9 cellular contexts compared by ENCODE assay signal in the genomic region with DNA sequence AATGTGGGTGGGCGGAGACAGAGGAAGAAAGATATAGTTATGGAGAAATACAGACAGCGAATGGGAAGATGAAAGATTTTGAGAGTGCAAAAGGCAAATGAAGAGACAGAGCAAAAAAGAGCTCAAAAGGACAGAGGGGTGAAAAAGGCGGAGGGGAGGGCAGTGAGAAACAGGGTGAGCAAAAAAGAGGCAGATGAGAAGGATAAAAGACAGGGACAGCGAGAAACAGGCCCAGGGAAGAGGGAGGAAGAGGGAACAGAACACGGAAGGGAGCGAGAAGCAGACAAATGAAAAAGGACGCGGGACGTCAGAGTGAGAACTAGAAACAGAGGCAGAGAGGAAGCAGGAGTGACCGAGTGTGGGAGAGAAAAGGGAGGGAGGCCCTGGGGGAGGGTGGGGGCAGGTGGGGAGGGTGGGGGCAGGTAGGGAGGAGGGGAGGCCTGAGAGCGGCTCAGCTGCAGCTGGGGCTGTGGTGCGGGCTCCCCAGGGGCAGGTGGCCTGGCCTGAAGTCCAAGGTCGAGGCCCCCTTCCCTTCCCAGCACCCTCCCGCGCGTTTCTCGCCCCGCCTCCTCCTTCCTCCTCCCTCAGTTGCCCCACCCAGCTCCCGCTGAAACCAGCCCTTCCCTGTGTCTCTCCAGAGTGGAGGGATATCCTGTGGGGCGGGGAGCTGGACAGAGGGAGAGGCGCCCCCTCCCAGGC. TPM values are rescaled to one million over a fixed set of nuclear protein-coding genes. Genes with fewer than 3 reads are reported as not detected.
DNase-seq lines count a peak whose midpoint lies in the region; ATAC-seq, FAIRE-seq and TF ChIP-seq lines count a peak whose summit lies in the region.
"Had no signal": no experiment of that assay in that cellular context is flagged by ENCODE, and none has a peak within 500 bp of the region (broad histone marks: within the 10 kb centered on the region; RNA-seq: fewer than 3 reads in every experiment).

No MANE protein-coding gene starts in this region.

- DNase-seq in DND-41 (peak; percentile 17), HCT116 (ENCODE audit: low read depth, low spot score) (no peak), frontal cortex (ENCODE audit: low spot score in 2 of 2) (no peak), GDM1 (lab: John Stamatoyannopoulos, UW) (no peak), brain microvascular endothelial cell (no peak), COR-L47 (lab: John Stamatoyannopoulos, UW) (no peak)
- DNase-seq in naive thymus-derived CD4-positive, alpha-beta T cell = no peak

- POLR2A ChIA-PET in HCT116 (lab: Charles Lee) = interaction anchor here (0.6 to 1.8 kb wide), 2 partner anchors 16 to 177 kb away, joined by 4 to 12 read pairs; no protein-coding TSS in a partner anchor
- POLR2A ChIA-PET in naive thymus-derived CD4-positive, alpha-beta T cell (lab: Charles Lee) = no interaction called here

- no peak for TF ChIP-seq RAD21 in HCT116 (IDR thresholded peaks at IDR 0.05; ENCODE audit: low read depth)

- H3K9me3 Mint-ChIP-seq in activated naive CD8-positive, alpha-beta T cell (ENCODE audit: low read depth) = no peaks in the 10 kb centered on the region
- H3K9me3 Mint-ChIP-seq in naive thymus-derived CD4-positive, alpha-beta T cell = peaks cover 0 to 2% (median 0%) of the 10 kb centered on the region in 11 donors

- no TSS peak for BruUV-seq in HCT116 (replicated peaks; lab: Mats Ljungman, UMichigan)

- no peak for TF ChIP-seq CTCF in DND-41 (IDR thresholded peaks at IDR 0.05; ENCODE audit: borderline replicate concordance, extremely low read depth, low read length, poor library complexity, severe bottlenecking)
- no peak for TF ChIP-seq CTCF in HCT116 (IDR thresholded peaks at IDR 0.05 in 2 of 3, conservative IDR thresholded peaks at IDR 0.05 in 1 of 3; ENCODE audit: borderline replicate concordance in 1 of 3, insufficient read depth in 1 of 3, low read depth in 2 of 3, low read length in 2 of 3)
- TF ChIP-seq CTCF in brain microvascular endothelial cell (IDR thresholded peaks at IDR 0.05; ENCODE audit: low read depth, low read length, missing control alignments) = no peak

- no peaks in the 10 kb centered on the region for H3K9me3 ChIP-seq in DND-41 (ENCODE audit: insufficient read depth, low read length, severe bottlenecking)
- H3K9me3 ChIP-seq in HCT116 (ENCODE audit: control insufficient read depth in 1 of 2, insufficient read depth in 1 of 2, low read depth in 1 of 2, low read length in 2 of 2) = no peaks in the 10 kb centered on the region; a peak in 1 of 4 replicates
- H3K9me3 ChIP-seq in naive thymus-derived CD4-positive, alpha-beta T cell (ENCODE audit: control insufficient read depth in 2 of 3, low read length in 3 of 3) = no peaks in the 10 kb centered on the region
- H3K9me3 ChIP-seq: neutrophil had no signal

- no peaks in the 10 kb centered on the region for H3K9me2 ChIP-seq in HCT116 (ENCODE audit: insufficient read depth)

- H3K27ac ChIP-seq in DND-41 (ENCODE audit: low read length) (no peak overlapping the region), HCT116 (ENCODE audit: low read depth, low read length) (no peak overlapping the region; the same call in 1 of the 2 replicates), brain microvascular endothelial cell (no peak overlapping the region)
- H3K27ac ChIP-seq in naive thymus-derived CD4-positive, alpha-beta T cell (ENCODE audit: low read depth, low read length) = no peak overlapping the region
- H3K27ac ChIP-seq: neutrophil had no signal

- peaks cover 40% of the 10 kb centered on the region for H3K27me3 Mint-ChIP-seq in activated naive CD8-positive, alpha-beta T cell
- peaks cover 47 to 76% (median 68%) of the 10 kb centered on the region in 5 donors for H3K27me3 Mint-ChIP-seq in naive thymus-derived CD4-positive, alpha-beta T cell

- FAIRE-seq in frontal cortex (lab: Jason Lieb, UNC) = no peak

- no peak overlapping the region for H3K4me3 ChIP-seq in DND-41 (ENCODE audit: low read depth in 1 of 2, low read length in 2 of 2)
- H3K4me3 ChIP-seq in HCT116 (replicated peaks in 1 of 2; ENCODE audit: low read depth in 1 of 2, low read length in 2 of 2) = peak overlapping the region in 1 of 2 experiments; percentile 37; a peak in 2 of 4 replicates
- no peak overlapping the region for H3K4me3 ChIP-seq in naive thymus-derived CD4-positive, alpha-beta T cell (ENCODE audit: low read length)
- no peak overlapping the region for H3K4me3 ChIP-seq in brain microvascular endothelial cell (ENCODE audit: low read depth, low read length)

- no peak overlapping the region for H3K27ac Mint-ChIP-seq in activated naive CD8-positive, alpha-beta T cell
- H3K27ac Mint-ChIP-seq in naive thymus-derived CD4-positive, alpha-beta T cell = peak overlapping the region in 4 of 9 donors; percentile 7 to 64 (median 44)

- CTCF ChIA-PET in HCT116 (lab: Charles Lee) = no interaction called here
- CTCF ChIA-PET in naive thymus-derived CD4-positive, alpha-beta T cell (lab: Charles Lee) = no interaction called here

- H3K27me3 ChIP-seq in DND-41 (ENCODE audit: insufficient read depth, low read length, poor library complexity) (peaks cover 18% of the 10 kb centered on the region), HCT116 (ENCODE audit: insufficient read depth, low read length) (no peaks in the 10 kb centered on the region), brain microvascular endothelial cell (replicated peaks) (peaks cover 19% of the 10 kb centered on the region)
- H3K27me3 ChIP-seq in naive thymus-derived CD4-positive, alpha-beta T cell (ENCODE audit: control insufficient read depth in 2 of 2, insufficient read depth in 2 of 2, low read length in 2 of 2) = peaks cover 0 to 14% of the 10 kb centered on the region in 2 donors

- peak; percentile 35; the same call in 1 of the 3 replicates for ATAC-seq in DND-41 (ENCODE audit: insufficient read depth, low read depth)
- ATAC-seq in HCT116 = peak; percentile 37; the same call in 1 of the 2 replicates
- ATAC-seq in naive thymus-derived CD4-positive, alpha-beta T cell = no peak

- H3K36me3 Mint-ChIP-seq in activated naive CD8-positive, alpha-beta T cell = peaks cover 2% of the 10 kb centered on the region
- peaks cover 0 to 7% (median 4%) of the 10 kb centered on the region in 5 donors for H3K36me3 Mint-ChIP-seq in naive thymus-derived CD4-positive, alpha-beta T cell

- in situ Hi-C loops in brain microvascular endothelial cell (cut with HindIII; ENCODE audit: low pct_ligation_motif_present, low sequenced_read_pairs) = no loop called here

- RAD21 ChIA-PET in HCT116 (lab: Charles Lee; ENCODE audit: low non-redundant PET in 1 of 2, low total read pairs in 2 of 2, uncharacterized antibody in 2 of 2, unreplicated experiment in 2 of 2) = interaction anchor here in 1 of 2 experiments (0.5 kb wide), 1 partner anchor 115 kb away, joined by 3 read pairs; no protein-coding TSS in a partner anchor

- no peaks in the 10 kb centered on the region for H3K79me2 ChIP-seq in DND-41 (ENCODE audit: insufficient read depth, low read length)
- H3K79me2 ChIP-seq in HCT116 (ENCODE audit: insufficient read depth, low read length) = no peaks in the 10 kb centered on the region

- no peak overlapping the region; the same call in 1 of the 2 replicates for H2AFZ ChIP-seq in DND-41 (ENCODE audit: low read depth, low read length)
- H2AFZ ChIP-seq in HCT116 (ENCODE audit: low read depth, low read length, poor library complexity, severe bottlenecking) = peak overlapping the region; percentile 92

- no peak for TF ChIP-seq POLR2A in HCT116 (IDR thresholded peaks at IDR 0.05; ENCODE audit: borderline replicate concordance, extremely low read depth, insufficient read depth, insufficient read length)

- H3K4me2 ChIP-seq in DND-41 (ENCODE audit: insufficient read depth, low read length) (peak overlapping the region; percentile 33), HCT116 (ENCODE audit: low read length) (peak overlapping the region; percentile 76)

- peaks cover 39% of the 10 kb centered on the region for H3K4me1 Mint-ChIP-seq in activated naive CD8-positive, alpha-beta T cell (ENCODE audit: low read depth)
- H3K4me1 Mint-ChIP-seq in naive thymus-derived CD4-positive, alpha-beta T cell = peaks cover 21 to 28% (median 28%) of the 10 kb centered on the region in 7 donors

- H3K36me3 ChIP-seq in DND-41 (ENCODE audit: insufficient read depth, low read length) = no peaks in the 10 kb centered on the region
- H3K36me3 ChIP-seq in HCT116 (ENCODE audit: control insufficient read depth in 1 of 2, insufficient read depth in 2 of 2, low read length in 2 of 2) = no peaks in the 10 kb centered on the region
- H3K36me3 ChIP-seq in naive thymus-derived CD4-positive, alpha-beta T cell (ENCODE audit: control insufficient read depth in 2 of 3, insufficient read depth in 3 of 3, low read length in 3 of 3) = no peaks in the 10 kb centered on the region
- no peaks in the 10 kb centered on the region for H3K36me3 ChIP-seq in brain microvascular endothelial cell (replicated peaks)
- H3K36me3 ChIP-seq: neutrophil had no signal

- H3K4me1 ChIP-seq in DND-41 (ENCODE audit: insufficient read depth, low read length) (peaks cover 7% of the 10 kb centered on the region), HCT116 (ENCODE audit: control insufficient read depth in 1 of 2, insufficient read depth in 2 of 2, low read length in 2 of 2) (peaks cover 24 to 52% of the 10 kb centered on the region in 2 experiments)
- peaks cover 0 to 4% of the 10 kb centered on the region in 2 donors for H3K4me1 ChIP-seq in naive thymus-derived CD4-positive, alpha-beta T cell (ENCODE audit: control insufficient read depth in 2 of 2, insufficient read depth in 2 of 2, low read length in 2 of 2)

- H4K20me1 ChIP-seq in DND-41 (ENCODE audit: insufficient read depth, low read length) (no peaks in the 10 kb centered on the region), HCT116 (ENCODE audit: insufficient read depth) (no peaks in the 10 kb centered on the region)

- H3K9ac ChIP-seq in DND-41 (ENCODE audit: low read depth, low read length) (no peak overlapping the region), HCT116 (ENCODE audit: low read length) (peak overlapping the region; percentile 30; the same call in 1 of the 2 replicates)

- intact Hi-C loops in HCT116 (cut with micrococcal nuclease) = no loop called here
- intact Hi-C loops in naive thymus-derived CD4-positive, alpha-beta T cell (cut with micrococcal nuclease) = no loop called here

- peak overlapping the region; percentile 48 for H3K4me3 Mint-ChIP-seq in activated naive CD8-positive, alpha-beta T cell
- H3K4me3 Mint-ChIP-seq in naive thymus-derived CD4-positive, alpha-beta T cell = peak overlapping the region in 9 of 10 donors; percentile 32 to 97 (median 72)

RNA-seq across cellular contexts. Expression of a gene that starts 2.9 kb away (rescaled TPM):
- total RNA-seq in HCT116 (2021; ENCODE audit: unreplicated experiment) (3.3 TPM), frontal cortex (not detected)
- polyA plus RNA-seq in HCT116 (2012) = 4.4 and 4.9 TPM in 2 replicates
- 1 to 10 TPM in 1 of 5 experiments, not detected in 4; 1.3 TPM for total RNA-seq in naive thymus-derived CD4-positive, alpha-beta T cell
- not detected for polyA plus RNA-seq in naive thymus-derived CD4-positive, alpha-beta T cell

RNA-seq across cellular contexts. Expression of a gene that starts 12.7 kb away (rescaled TPM):
- total RNA-seq in HCT116 (2021; ENCODE audit: unreplicated experiment) (not detected), frontal cortex (not detected)
- polyA plus RNA-seq in HCT116 (2012) = 0.17 and 0.39 TPM in 2 replicates
- not detected for total RNA-seq in naive thymus-derived CD4-positive, alpha-beta T cell
- not detected for polyA plus RNA-seq in naive thymus-derived CD4-positive, alpha-beta T cell

RNA-seq across cellular contexts. Expression of a gene that starts 30.5 kb away (rescaled TPM):
- total RNA-seq in HCT116 (2021; ENCODE audit: unreplicated experiment) = not detected
- polyA plus RNA-seq in HCT116 (2012) = not detected in 2 replicates
- not detected for total RNA-seq in naive thymus-derived CD4-positive, alpha-beta T cell
- not detected for polyA plus RNA-seq in naive thymus-derived CD4-positive, alpha-beta T cell
- not detected for total RNA-seq in frontal cortex

RNA-seq across cellular contexts. Expression of a gene that starts 34.0 kb away (rescaled TPM):
- total RNA-seq in HCT116 (2021; ENCODE audit: unreplicated experiment) (not detected), frontal cortex (not detected)
- polyA plus RNA-seq in HCT116 (2012) = 0.07 TPM in 1 of 2 replicates, not detected in the other
- total RNA-seq in naive thymus-derived CD4-positive, alpha-beta T cell = not detected
- polyA plus RNA-seq in naive thymus-derived CD4-positive, alpha-beta T cell = not detected

RNA-seq across cellular contexts. Expression of a gene that starts 50.4 kb away (rescaled TPM):
- total RNA-seq in HCT116 (2021; ENCODE audit: unreplicated experiment) (not detected), frontal cortex (not detected)
- 0.09 TPM in 1 of 2 replicates, not detected in the other for polyA plus RNA-seq in HCT116 (2012)
- total RNA-seq in naive thymus-derived CD4-positive, alpha-beta T cell = not detected
- polyA plus RNA-seq in naive thymus-derived CD4-positive, alpha-beta T cell = not detected
